ENCODE assay signal across 33 cellular contexts in the genomic region with DNA sequence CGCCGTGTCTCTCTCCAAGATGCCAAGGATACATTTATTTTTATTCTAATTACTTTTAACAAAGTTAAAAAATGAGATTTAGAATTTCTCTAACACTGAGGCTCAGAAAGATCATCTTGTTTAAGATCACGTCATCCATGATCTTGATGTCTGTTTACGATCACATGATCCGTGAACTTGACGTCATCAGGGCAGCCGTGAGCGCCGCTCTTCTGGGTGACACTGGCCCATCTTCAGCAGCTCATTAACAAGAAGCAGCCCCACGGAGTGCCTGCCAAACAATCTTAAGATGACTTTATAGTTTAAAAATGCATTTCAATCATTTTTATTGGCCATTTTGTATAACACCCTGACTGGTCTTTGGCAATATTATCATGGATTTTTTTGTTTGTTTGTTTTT.
"Had no signal": no experiment of that assay in that cellular context is flagged by ENCODE, and none has a peak within 500 bp of the region (broad histone marks: within the 10 kb centered on the region; RNA-seq: fewer than 3 reads in every experiment).

No MANE protein-coding gene starts in this region.

- H3K4me3 Mint-ChIP-seq: activated CD4-positive, alpha-beta memory T cell treated with anti-CD3 and anti-CD28 coated beads, Interleukin-2, amount 10 ng/mL, durations not matched to agents 7 days and 5 days; activated naive CD8-positive, alpha-beta T cell treated with anti-CD3 and anti-CD28 coated beads, Interleukin-2, amount 10 ng/mL, durations not matched to agents 7 days and 5 days; activated T-cell treated with anti-CD3 and anti-CD28 coated beads, Interleukin-2, amount 50 U/mL, for 72 hours; activated T-helper 17 cell treated with anti-CD3 and anti-CD28 coated beads, Interleukin-2, amount 50 U/mL, for 72 hours; central memory CD8-positive, alpha-beta T cell; T-cell; T-helper 17 cell had no signal

- DNase-seq: activated CD4-positive, alpha-beta memory T cell treated with anti-CD3 and anti-CD28 coated beads, Interleukin-2, amount 10 ng/mL, durations not matched to agents 7 days and 5 days; activated CD4-positive, alpha-beta T cell treated with anti-CD3 and anti-CD28 coated beads for 1 hour; activated CD4-positive, alpha-beta T cell treated with anti-CD3 and anti-CD28 coated beads for 48 hours; activated CD4-positive, CD25-positive, alpha-beta regulatory T cell; activated effector memory CD4-positive, alpha-beta T cell treated with anti-CD3 and anti-CD28 coated beads, Interleukin-2, amount 50 U/mL, for 16 hours; activated naive CD4-positive, alpha-beta T cell; activated naive CD4-positive, alpha-beta T cell treated with anti-CD3 and anti-CD28 coated beads, Interleukin-2, amount 50 U/mL, for 16 hours; activated naive CD8-positive, alpha-beta T cell treated with anti-CD3 and anti-CD28 coated beads, Interleukin-2, amount 10 ng/mL, durations not matched to agents 7 days and 5 days; activated T-cell treated with anti-CD3 and anti-CD28 coated beads, Interleukin-2, amount 50 U/mL, for 1 hour; activated T-cell treated with anti-CD3 and anti-CD28 coated beads, Interleukin-2, amount 50 U/mL, for 72 hours; amygdala; Kasumi-1; MG63; NCI-H1092; NCI-H1436 treated with DMSO at 0.1 percent for 48 hours; NCI-H1694 treated with DMSO at 0.1 percent for 48 hours; NCI-H2029; NCI-H345; NCI-H524 treated with DMSO at 0.1 percent for 48 hours; PC-3; Peyer's patch; RPMI8226; SHP77 treated with DMSO at 0.1 percent for 48 hours; T-cell; T-helper 17 cell; T-helper 9 cell; WERI-Rb-1 had no signal

- ATAC-seq: activated T-cell treated with anti-CD3 and anti-CD28 coated beads, Interleukin-2, amount 50 U/mL, for 72 hours; activated T-helper 17 cell treated with anti-CD3 and anti-CD28 coated beads, Interleukin-2, amount 50 U/mL, for 72 hours; PC-3; SK-N-SH treated with all-trans-retinoic acid at 6 μM for 48 hours; T-cell; T-helper 17 cell had no signal

- H3K36me3 ChIP-seq: ascending aorta, cardiac muscle cell, MG63, Peyer's patch, SJSA1, WERI-Rb-1 had no signal

- H3K36me3 Mint-ChIP-seq: activated naive CD8-positive, alpha-beta T cell treated with anti-CD3 and anti-CD28 coated beads, Interleukin-2, amount 10 ng/mL, durations not matched to agents 7 days and 5 days; T-cell had no signal

- H3K27ac ChIP-seq: ascending aorta, cardiac muscle cell, Peyer's patch, SJSA1, WERI-Rb-1 had no signal

- H3K4me1 Mint-ChIP-seq: activated CD4-positive, alpha-beta memory T cell treated with anti-CD3 and anti-CD28 coated beads, Interleukin-2, amount 10 ng/mL, durations not matched to agents 7 days and 5 days; activated naive CD8-positive, alpha-beta T cell treated with anti-CD3 and anti-CD28 coated beads, Interleukin-2, amount 10 ng/mL, durations not matched to agents 7 days and 5 days; activated T-helper 17 cell treated with anti-CD3 and anti-CD28 coated beads, Interleukin-2, amount 50 U/mL, for 72 hours; central memory CD8-positive, alpha-beta T cell; T-cell; T-helper 17 cell had no signal

- H3K27ac Mint-ChIP-seq: activated CD4-positive, alpha-beta memory T cell treated with anti-CD3 and anti-CD28 coated beads, Interleukin-2, amount 10 ng/mL, durations not matched to agents 7 days and 5 days; activated naive CD8-positive, alpha-beta T cell treated with anti-CD3 and anti-CD28 coated beads, Interleukin-2, amount 10 ng/mL, durations not matched to agents 7 days and 5 days; activated T-cell treated with anti-CD3 and anti-CD28 coated beads, Interleukin-2, amount 50 U/mL, for 72 hours; activated T-helper 17 cell treated with anti-CD3 and anti-CD28 coated beads, Interleukin-2, amount 50 U/mL, for 72 hours; T-cell; T-helper 17 cell had no signal

- H3K27me3 ChIP-seq: ascending aorta, cardiac muscle cell, MG63, Peyer's patch, SJSA1 had no signal

- H3K4me1 ChIP-seq: ascending aorta, Peyer's patch, SJSA1 had no signal

- H3K9me3 ChIP-seq: ascending aorta, MG63, Peyer's patch, SJSA1 had no signal

- H3K4me3 ChIP-seq: ascending aorta, cardiac muscle cell, MG63, Peyer's patch, SJSA1 had no signal

- H3K9me3 Mint-ChIP-seq: activated CD4-positive, alpha-beta memory T cell treated with anti-CD3 and anti-CD28 coated beads, Interleukin-2, amount 10 ng/mL, durations not matched to agents 7 days and 5 days; activated naive CD8-positive, alpha-beta T cell treated with anti-CD3 and anti-CD28 coated beads, Interleukin-2, amount 10 ng/mL, durations not matched to agents 7 days and 5 days; activated T-cell treated with anti-CD3 and anti-CD28 coated beads, Interleukin-2, amount 50 U/mL, for 72 hours; activated T-helper 17 cell treated with anti-CD3 and anti-CD28 coated beads, Interleukin-2, amount 50 U/mL, for 72 hours; central memory CD8-positive, alpha-beta T cell; T-cell had no signal
